Comparison of ENCODE assay signal across 22 cellular contexts in genomic region chr11:84965484-84965883, GRCh38.
"Had no signal": no experiment of that assay in that cellular context is flagged by ENCODE, and none has a peak within 500 bp of the region (broad histone marks: within the 10 kb centered on the region; RNA-seq: fewer than 3 reads in every experiment).

No MANE protein-coding gene starts in this region.

- H3K27ac Mint-ChIP-seq: activated naive CD8-positive, alpha-beta T cell treated with anti-CD3 and anti-CD28 coated beads for 36 hours; activated T-cell treated with anti-CD3 and anti-CD28 coated beads, Interleukin-2, amount 50 U/mL, for 24 hours; activated T-helper 17 cell treated with anti-CD3 and anti-CD28 coated beads, Interleukin-2, amount 50 U/mL, for 72 hours; memory B cell; stimulated activated memory B cell treated with anti-CD40 and anti-IgM and Interleukin-4, amounts not matched to agents 10 μg/mL and 1 μg/mL and 100 μg/mL, for 72 hours had no signal

- H3K4me3 Mint-ChIP-seq: activated naive CD8-positive, alpha-beta T cell treated with anti-CD3 and anti-CD28 coated beads for 36 hours; activated T-cell treated with anti-CD3 and anti-CD28 coated beads, Interleukin-2, amount 50 U/mL, for 24 hours; activated T-helper 17 cell treated with anti-CD3 and anti-CD28 coated beads, Interleukin-2, amount 50 U/mL, for 72 hours; memory B cell; stimulated activated memory B cell treated with anti-CD40 and anti-IgM and Interleukin-4, amounts not matched to agents 10 μg/mL and 1 μg/mL and 100 μg/mL, for 72 hours had no signal

- H3K4me1 ChIP-seq: esophagus squamous epithelium, gastrocnemius medialis, right lobe of liver, transverse colon, uterus had no signal

- H3K27me3 ChIP-seq: esophagus squamous epithelium, gastrocnemius medialis, right lobe of liver, transverse colon, uterus had no signal

- H3K9me3 ChIP-seq: gastrocnemius medialis, mucosa of descending colon, right lobe of liver, transverse colon, uterus had no signal

- ATAC-seq: activated T-helper 17 cell treated with anti-CD3 and anti-CD28 coated beads, Interleukin-2, amount 50 U/mL, for 72 hours; gastrocnemius medialis; left colon; mucosa of descending colon; right lobe of liver; stimulated activated memory B cell treated with anti-CD40 and anti-IgM and Interleukin-4, amounts not matched to agents 10 μg/mL and 1 μg/mL and 100 μg/mL, for 72 hours had no signal

- H3K36me3 ChIP-seq: esophagus squamous epithelium, gastrocnemius medialis, right lobe of liver, transverse colon, uterus, WERI-Rb-1 had no signal

- H3K27ac ChIP-seq: coronary artery, esophagus squamous epithelium, gastrocnemius medialis, right lobe of liver, transverse colon, uterus, WERI-Rb-1 had no signal

- H3K27me3 Mint-ChIP-seq: activated naive CD8-positive, alpha-beta T cell treated with anti-CD3 and anti-CD28 coated beads for 36 hours; activated T-cell treated with anti-CD3 and anti-CD28 coated beads, Interleukin-2, amount 50 U/mL, for 24 hours; activated T-helper 17 cell treated with anti-CD3 and anti-CD28 coated beads, Interleukin-2, amount 50 U/mL, for 72 hours; memory B cell; stimulated activated memory B cell treated with anti-CD40 and anti-IgM and Interleukin-4, amounts not matched to agents 10 μg/mL and 1 μg/mL and 100 μg/mL, for 72 hours had no signal

- DNase-seq: activated CD4-positive, alpha-beta T cell treated with anti-CD3 and anti-CD28 coated beads for 1 hour; activated CD4-positive, alpha-beta T cell treated with anti-CD3 and anti-CD28 coated beads, Interleukin-2, amount 50 U/mL, for 1 hour; activated naive CD4-positive, alpha-beta T cell treated with Interleukin-2 at 50 U/mL for 16 hours; activated naive CD8-positive, alpha-beta T cell treated with anti-CD3 and anti-CD28 coated beads for 36 hours; activated T-cell treated with anti-CD3 and anti-CD28 coated beads, Interleukin-2, amount 50 U/mL, for 24 hours; cerebellar nuclear complex; esophagus squamous epithelium; gastrocnemius medialis; head of caudate nucleus; left colon; mucosa of descending colon; posterior cingulate gyrus; right lobe of liver; small intestine; stimulated activated CD4-positive, alpha-beta T cell treated with anti-CD3 and anti-CD28 coated beads, Interleukin-15, amount 100 ng/mL, for 24 hours; transverse colon; uterus; WERI-Rb-1 had no signal

- H3K4me3 ChIP-seq: coronary artery, esophagus squamous epithelium, gastrocnemius medialis, mucosa of descending colon, right lobe of liver, transverse colon, uterus had no signal

- H3K4me1 Mint-ChIP-seq: activated naive CD8-positive, alpha-beta T cell treated with anti-CD3 and anti-CD28 coated beads for 36 hours; activated T-helper 17 cell treated with anti-CD3 and anti-CD28 coated beads, Interleukin-2, amount 50 U/mL, for 72 hours; stimulated activated memory B cell treated with anti-CD40 and anti-IgM and Interleukin-4, amounts not matched to agents 10 μg/mL and 1 μg/mL and 100 μg/mL, for 72 hours had no signal

- H3K36me3 Mint-ChIP-seq: activated naive CD8-positive, alpha-beta T cell treated with anti-CD3 and anti-CD28 coated beads for 36 hours; memory B cell; stimulated activated memory B cell treated with anti-CD40 and anti-IgM and Interleukin-4, amounts not matched to agents 10 μg/mL and 1 μg/mL and 100 μg/mL, for 72 hours had no signal
